31 cellular contexts compared by ENCODE assay signal in the genomic region with DNA sequence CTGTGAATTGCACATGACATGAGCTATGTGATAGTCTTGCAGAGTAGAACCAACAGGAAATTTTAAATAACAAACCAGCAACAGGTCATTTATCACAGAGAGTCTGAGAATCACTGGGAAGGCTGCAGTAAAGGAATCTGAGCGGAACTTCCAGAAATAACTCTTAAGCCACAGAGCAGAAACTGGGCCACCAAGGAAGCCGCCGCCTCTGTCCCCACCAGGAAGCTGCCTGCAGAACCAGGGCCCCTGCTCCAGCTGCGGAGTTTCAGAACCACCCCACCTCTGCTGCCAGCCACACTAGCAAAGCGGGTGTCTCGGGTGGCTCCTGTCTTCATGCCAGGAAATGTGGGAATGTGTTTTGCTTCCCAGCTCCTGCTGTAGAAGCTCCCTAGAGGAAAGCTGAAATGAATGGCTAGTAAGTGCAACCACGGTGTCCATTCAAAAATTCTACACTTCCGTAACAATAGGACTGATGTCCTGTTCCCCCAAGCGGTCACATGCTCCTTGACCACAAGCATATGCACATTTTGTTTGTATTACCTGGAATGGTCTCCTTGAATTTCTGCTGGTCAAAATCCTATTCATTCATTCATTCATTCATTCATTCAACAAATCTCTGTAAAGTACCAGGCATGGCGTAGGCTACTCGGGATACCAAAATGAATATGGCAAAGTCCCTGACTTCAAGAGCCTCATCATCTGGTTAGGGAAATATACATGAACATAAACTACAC. TPM values are rescaled to one million over a fixed set of nuclear protein-coding genes. Genes with fewer than 3 reads are reported as not detected.
A peak's percentile ranks its signal among the peaks of the same experiment; 100 is the strongest.
DNase-seq lines count a peak whose midpoint lies in the region; ATAC-seq and TF ChIP-seq lines count a peak whose summit lies in the region.
"Had no signal": no experiment of that assay in that cellular context is flagged by ENCODE, and none has a peak within 500 bp of the region (broad histone marks: within the 10 kb centered on the region; RNA-seq: fewer than 3 reads in every experiment).

No MANE protein-coding gene starts in this region.

- H3K27ac ChIP-seq in HEK293 (ENCODE audit: extremely low read depth, low read depth, low read length) (no peak overlapping the region), SJSA1 (peak overlapping the region; percentile 73), osteoblast (ENCODE audit: low read depth, low read length) (no peak overlapping the region)
- H3K27ac ChIP-seq: cardiac muscle cell, HL-60, testis, uterus had no signal

- TF ChIP-seq POLR2A in GM18505 (IDR thresholded peaks at IDR 0.05; ENCODE audit: borderline replicate concordance, extremely low read depth, insufficient read depth, insufficient read length) = no peak

- POLR2A ChIA-PET in HEK293 (lab: Yijun Ruan, JAX) = no interaction called here
- POLR2A ChIA-PET in activated CD4-positive, alpha-beta T cell treated with anti-CD3 and anti-CD28 coated beads for 36 hours (lab: Charles Lee) = no interaction called here

- no peaks in the 10 kb centered on the region for H3K79me2 ChIP-seq in osteoblast (ENCODE audit: insufficient read depth, low read length)

- H3K4me2 ChIP-seq in osteoblast (ENCODE audit: insufficient read depth, low read length) = no peak overlapping the region

- DNase-seq in SJSA1 (ENCODE audit: low read depth in 1 of 2, low spot score in 2 of 2) (peak; percentile 89 to 92), glomerular visceral epithelial cell (ENCODE audit: extremely low spot score) (peak; percentile 51), osteoblast (ENCODE audit: insufficient read length, low spot score, missing footprints) (peak; percentile 37)
- DNase-seq in activated CD4-positive, alpha-beta T cell treated with anti-CD3 and anti-CD28 coated beads for 36 hours = no peak
- DNase-seq: activated CD4-positive, alpha-beta memory T cell treated with anti-CD3 and anti-CD28 coated beads for 36 hours; activated CD8-positive, alpha-beta memory T cell treated with anti-CD3 and anti-CD28 coated beads, Interleukin-2, amount 50 U/mL, for 48 hours; CD8-positive, alpha-beta T cell; DMS 273 treated with DMSO at 0.1 percent for 48 hours; endodermal cell; midbrain; naive thymus-derived CD4-positive, alpha-beta T cell; NCI-H1092; NCI-H187; NCI-H2171; NCI-H510A treated with DMSO at 0.1 percent for 48 hours; NK-92 treated with Interleukin-12 subunit alpha and Interleukin-12 subunit beta, amount 100 ng/mL, for 24 hours; SIG-M5; stimulated activated naive CD8-positive, alpha-beta T cell treated with anti-CD3 and anti-CD28 coated beads, Interleukin-15, Interleukin-2, amounts not matched to agents 100 U/mL and 50 U/mL, for 24 hours; testis; uterus had no signal

- ATAC-seq in activated CD4-positive, alpha-beta T cell treated with anti-CD3 and anti-CD28 coated beads for 36 hours = no peak
- ATAC-seq in GM18505 (IDR thresholded peaks at IDR 0.05; ENCODE audit: unreplicated experiment) (no peak), HG03354 (IDR thresholded peaks at IDR 0.05; ENCODE audit: poor library complexity, severe bottlenecking, unreplicated experiment) (no peak)
- ATAC-seq: activated T-helper 17 cell treated with anti-CD3 and anti-CD28 coated beads, Interleukin-2, amount 50 U/mL, for 72 hours; CD8-positive, alpha-beta T cell; esophagus mucosa; left lobe of liver; naive thymus-derived CD4-positive, alpha-beta T cell; Panc1; stimulated activated naive CD8-positive, alpha-beta T cell treated with anti-CD3 and anti-CD28 coated beads, Interleukin-15, Interleukin-2, amounts not matched to agents 100 U/mL and 50 U/mL, for 24 hours had no signal

- intact Hi-C loops in activated CD4-positive, alpha-beta T cell treated with anti-CD3 and anti-CD28 coated beads for 36 hours (cut with DNase I, micrococcal nuclease) = no loop called here

- H3K27me3 ChIP-seq in SJSA1 (replicated peaks) = no peaks in the 10 kb centered on the region
- no peaks in the 10 kb centered on the region for H3K27me3 ChIP-seq in osteoblast (ENCODE audit: insufficient read depth, low read length)
- H3K27me3 ChIP-seq: cardiac muscle cell, testis, uterus had no signal

- peaks cover 5% of the 10 kb centered on the region for H3K27me3 Mint-ChIP-seq in activated CD4-positive, alpha-beta T cell treated with anti-CD3 and anti-CD28 coated beads for 36 hours

- TF ChIP-seq CTCF in HEK293 (tag by site-specific recombination; IDR thresholded peaks at IDR 0.05) (no peak), osteoblast (IDR thresholded peaks at IDR 0.05; ENCODE audit: extremely low read depth, low read depth, low read length) (no peak)

- no peaks in the 10 kb centered on the region for H3K9me3 Mint-ChIP-seq in activated CD4-positive, alpha-beta T cell treated with anti-CD3 and anti-CD28 coated beads for 36 hours (ENCODE audit: low read depth)
- H3K9me3 Mint-ChIP-seq: activated CD4-positive, alpha-beta memory T cell treated with anti-CD3 and anti-CD28 coated beads for 36 hours; activated naive CD4-positive, alpha-beta T cell treated with anti-CD3 and anti-CD28 coated beads, Interleukin-2, amount 50 U/mL, for 24 hours; activated T-helper 17 cell treated with anti-CD3 and anti-CD28 coated beads, Interleukin-2, amount 50 U/mL, for 72 hours; CD8-positive, alpha-beta T cell; endodermal cell; naive thymus-derived CD4-positive, alpha-beta T cell had no signal

- H3K36me3 Mint-ChIP-seq in activated CD4-positive, alpha-beta T cell treated with anti-CD3 and anti-CD28 coated beads for 36 hours (ENCODE audit: low read depth) = no peaks in the 10 kb centered on the region
- H3K36me3 Mint-ChIP-seq: activated CD4-positive, alpha-beta memory T cell treated with anti-CD3 and anti-CD28 coated beads for 36 hours; activated naive CD4-positive, alpha-beta T cell treated with anti-CD3 and anti-CD28 coated beads, Interleukin-2, amount 50 U/mL, for 24 hours; CD8-positive, alpha-beta T cell; naive thymus-derived CD4-positive, alpha-beta T cell had no signal

- CTCF ChIA-PET in HEK293 (lab: Yijun Ruan, JAX) = no interaction called here
- CTCF ChIA-PET in activated CD4-positive, alpha-beta T cell treated with anti-CD3 and anti-CD28 coated beads for 36 hours (lab: Charles Lee) = interaction anchor here (0.6 to 1.3 kb wide), 4 partner anchors 9 to 74 kb away, joined by 3 to 5 read pairs (median 3); no protein-coding TSS in a partner anchor

- no peak overlapping the region for H2AFZ ChIP-seq in osteoblast (ENCODE audit: low read length)

- no peaks in the 10 kb centered on the region for H4K20me1 ChIP-seq in osteoblast (ENCODE audit: insufficient read depth, low read length)

- H3K4me1 ChIP-seq in HEK293 (ENCODE audit: control insufficient read depth, insufficient read depth, low read length) = peaks cover 4% of the 10 kb centered on the region; the same call in 1 of the 2 replicates
- peaks cover 54% of the 10 kb centered on the region for H3K4me1 ChIP-seq in SJSA1 (replicated peaks)
- H3K4me1 ChIP-seq in osteoblast (ENCODE audit: insufficient read depth, low read length) = peaks cover 7% of the 10 kb centered on the region
- H3K4me1 ChIP-seq: testis, uterus had no signal

- H3K4me3 Mint-ChIP-seq in activated CD4-positive, alpha-beta T cell treated with anti-CD3 and anti-CD28 coated beads for 36 hours = no peak overlapping the region
- H3K4me3 Mint-ChIP-seq: activated CD4-positive, alpha-beta memory T cell treated with anti-CD3 and anti-CD28 coated beads for 36 hours; activated naive CD4-positive, alpha-beta T cell treated with anti-CD3 and anti-CD28 coated beads, Interleukin-2, amount 50 U/mL, for 24 hours; activated T-helper 17 cell treated with anti-CD3 and anti-CD28 coated beads, Interleukin-2, amount 50 U/mL, for 72 hours; CD8-positive, alpha-beta T cell; endodermal cell; naive thymus-derived CD4-positive, alpha-beta T cell had no signal

- no peaks in the 10 kb centered on the region for H3K36me3 ChIP-seq in HEK293 (ENCODE audit: control insufficient read depth in 2 of 2, insufficient read depth in 1 of 2, low read length in 2 of 2)
- H3K36me3 ChIP-seq in SJSA1 = no peaks in the 10 kb centered on the region
- H3K36me3 ChIP-seq in osteoblast (ENCODE audit: insufficient read depth, low read length) = no peaks in the 10 kb centered on the region
- H3K36me3 ChIP-seq: cardiac muscle cell, HAP-1, uterus had no signal

- H3K4me1 Mint-ChIP-seq in activated CD4-positive, alpha-beta T cell treated with anti-CD3 and anti-CD28 coated beads for 36 hours = peaks cover 7% of the 10 kb centered on the region
- H3K4me1 Mint-ChIP-seq: activated naive CD4-positive, alpha-beta T cell treated with anti-CD3 and anti-CD28 coated beads, Interleukin-2, amount 50 U/mL, for 24 hours; activated T-helper 17 cell treated with anti-CD3 and anti-CD28 coated beads, Interleukin-2, amount 50 U/mL, for 72 hours had no signal

- H3K4me3 ChIP-seq in HEK293 (ENCODE audit: low read depth, low read length) (no peak overlapping the region), SJSA1 (no peak overlapping the region), osteoblast (ENCODE audit: insufficient read depth, low read length) (no peak overlapping the region)
- H3K4me3 ChIP-seq: cardiac muscle cell, HAP-1, testis, uterus had no signal

- no peaks in the 10 kb centered on the region for H3K9me3 ChIP-seq in HEK293 (ENCODE audit: control insufficient read depth, insufficient read depth, low read depth, low read length)
- H3K9me3 ChIP-seq in SJSA1 (replicated peaks) = no peaks in the 10 kb centered on the region
- H3K9me3 ChIP-seq in osteoblast (ENCODE audit: low read depth, low read length) = no peaks in the 10 kb centered on the region
- H3K9me3 ChIP-seq: HAP-1, testis, uterus had no signal

- no peak overlapping the region for H3K27ac Mint-ChIP-seq in activated CD4-positive, alpha-beta T cell treated with anti-CD3 and anti-CD28 coated beads for 36 hours
- H3K27ac Mint-ChIP-seq: activated CD4-positive, alpha-beta memory T cell treated with anti-CD3 and anti-CD28 coated beads for 36 hours; activated naive CD4-positive, alpha-beta T cell treated with anti-CD3 and anti-CD28 coated beads, Interleukin-2, amount 50 U/mL, for 24 hours; activated T-helper 17 cell treated with anti-CD3 and anti-CD28 coated beads, Interleukin-2, amount 50 U/mL, for 72 hours; CD8-positive, alpha-beta T cell; endodermal cell; naive thymus-derived CD4-positive, alpha-beta T cell had no signal

TF ChIP-seq in HEK293, 187 proteins besides CTCF, POLR2A, EP300 and RAD21 (continues in another document):
- TF ChIP-seq ZNF223 (tag by site-specific recombination; IDR thresholded peaks at IDR 0.05) (no peak), ZBTB20 (tag by site-specific recombination; IDR thresholded peaks at IDR 0.05) (no peak), ZNF366 (tag by site-specific recombination; conservative IDR thresholded peaks at IDR 0.05) (no peak)

RNA-seq across cellular contexts. Expression of a gene that starts 7.7 kb away (rescaled TPM):
- 30.5 and 34.0 TPM in 2 replicates for total RNA-seq in SJSA1 (2014; rRNA removed; shearing (Covaris generic))
- 58.6 and 59.4 TPM in 2 replicates for total RNA-seq in osteoblast
- total RNA-seq in activated CD4-positive, alpha-beta T cell treated with anti-CD3 and anti-CD28 coated beads for 36 hours = 1 to 10 TPM; 2.4 to 4.2 TPM

RNA-seq across cellular contexts. Expression of a gene that starts 38.6 kb away (rescaled TPM):
- total RNA-seq in SJSA1 (2014; rRNA removed; shearing (Covaris generic)) = 15.9 and 21.2 TPM in 2 replicates
- total RNA-seq in osteoblast = 17.4 and 20.3 TPM in 2 replicates
- 10 to 100 TPM; 13.2 to 16.0 TPM for total RNA-seq in activated CD4-positive, alpha-beta T cell treated with anti-CD3 and anti-CD28 coated beads for 36 hours
